Comparison of ENCODE assay signal across 30 cellular contexts in genomic region chr14:78747809-78748208, GRCh38.
"Had no signal": no experiment of that assay in that cellular context is flagged by ENCODE, and none has a peak within 500 bp of the region (broad histone marks: within the 10 kb centered on the region; RNA-seq: fewer than 3 reads in every experiment).

No MANE protein-coding gene starts in this region.

- H3K9me3 ChIP-seq: ascending aorta had no signal

- H3K27me3 Mint-ChIP-seq: activated CD4-positive, alpha-beta T cell treated with anti-CD3 and anti-CD28 coated beads, Interleukin-2, amount 10 ng/mL, durations not matched to agents 24 days and 14 days; activated naive CD8-positive, alpha-beta T cell treated with anti-CD3 and anti-CD28 coated beads for 36 hours; central memory CD8-positive, alpha-beta T cell had no signal

- H3K27ac ChIP-seq: ascending aorta, cardiac muscle cell, PC-9 had no signal

- H3K36me3 ChIP-seq: ascending aorta, cardiac muscle cell had no signal

- H3K4me1 ChIP-seq: ascending aorta had no signal

- H3K4me3 Mint-ChIP-seq: activated CD4-positive, alpha-beta T cell treated with anti-CD3 and anti-CD28 coated beads, Interleukin-2, amount 10 ng/mL, durations not matched to agents 24 days and 14 days; activated CD8-positive, alpha-beta T cell treated with anti-CD3 and anti-CD28 coated beads for 36 hours; activated naive CD8-positive, alpha-beta T cell treated with anti-CD3 and anti-CD28 coated beads for 36 hours; activated T-cell treated with anti-CD3 and anti-CD28 coated beads, Interleukin-2, amount 50 U/mL, for 72 hours; activated T-helper 17 cell treated with anti-CD3 and anti-CD28 coated beads, Interleukin-2, amount 50 U/mL, for 72 hours; central memory CD8-positive, alpha-beta T cell had no signal

- H3K4me2 ChIP-seq: PC-9 had no signal

- H3K4me1 Mint-ChIP-seq: activated CD4-positive, alpha-beta T cell treated with anti-CD3 and anti-CD28 coated beads, Interleukin-2, amount 10 ng/mL, durations not matched to agents 24 days and 14 days; activated naive CD8-positive, alpha-beta T cell treated with anti-CD3 and anti-CD28 coated beads for 36 hours; activated T-helper 17 cell treated with anti-CD3 and anti-CD28 coated beads, Interleukin-2, amount 50 U/mL, for 72 hours; central memory CD8-positive, alpha-beta T cell had no signal

- H3K4me3 ChIP-seq: ascending aorta, cardiac muscle cell, PC-9 had no signal

- H3K27ac Mint-ChIP-seq: activated CD4-positive, alpha-beta T cell treated with anti-CD3 and anti-CD28 coated beads, Interleukin-2, amount 10 ng/mL, durations not matched to agents 24 days and 14 days; activated CD8-positive, alpha-beta T cell treated with anti-CD3 and anti-CD28 coated beads for 36 hours; activated naive CD8-positive, alpha-beta T cell treated with anti-CD3 and anti-CD28 coated beads for 36 hours; activated T-cell treated with anti-CD3 and anti-CD28 coated beads, Interleukin-2, amount 50 U/mL, for 72 hours; activated T-helper 17 cell treated with anti-CD3 and anti-CD28 coated beads, Interleukin-2, amount 50 U/mL, for 72 hours had no signal

- DNase-seq: activated CD4-positive, alpha-beta T cell treated with anti-CD3 and anti-CD28 coated beads, Interleukin-2, amount 10 ng/mL, durations not matched to agents 24 days and 14 days; activated CD4-positive, alpha-beta T cell treated with anti-CD3 and anti-CD28 coated beads, Interleukin-2, amount 50 U/mL, for 4 hours; activated CD8-positive, alpha-beta T cell treated with anti-CD3 and anti-CD28 coated beads for 36 hours; activated effector memory CD4-positive, alpha-beta T cell treated with anti-CD3 and anti-CD28 coated beads, Interleukin-2, amount 50 U/mL, for 16 hours; activated naive CD4-positive, alpha-beta T cell; activated naive CD4-positive, alpha-beta T cell treated with anti-CD3 and anti-CD28 coated beads, Interleukin-2, amount 50 U/mL, for 16 hours; activated naive CD8-positive, alpha-beta T cell treated with anti-CD3 and anti-CD28 coated beads for 36 hours; activated T-cell treated with anti-CD3 and anti-CD28 coated beads, Interleukin-2, amount 50 U/mL, for 1 hour; activated T-cell treated with anti-CD3 and anti-CD28 coated beads, Interleukin-2, amount 50 U/mL, for 72 hours; amniotic stem cell; Kasumi-1; NCI-H1092 treated with DMSO at 0.1 percent for 48 hours; NCI-H1417; NCI-H146; NCI-H187; NCI-H2029 treated with DMSO at 0.1 percent for 48 hours; NCI-H2107; NCI-H2171; NCI-H510A; NCI-H526; NCI-H748 treated with DMSO at 0.1 percent for 48 hours; PC-9; Right ventricle myocardium superior; SW 1271; T-helper 1 cell; T1000 had no signal

- ATAC-seq: activated CD8-positive, alpha-beta T cell treated with anti-CD3 and anti-CD28 coated beads for 36 hours; activated T-cell treated with anti-CD3 and anti-CD28 coated beads, Interleukin-2, amount 50 U/mL, for 72 hours; activated T-helper 17 cell treated with anti-CD3 and anti-CD28 coated beads, Interleukin-2, amount 50 U/mL, for 72 hours had no signal

- H3K36me3 Mint-ChIP-seq: activated naive CD8-positive, alpha-beta T cell treated with anti-CD3 and anti-CD28 coated beads for 36 hours had no signal

- H2AFZ ChIP-seq: PC-9 had no signal

- H3K27me3 ChIP-seq: ascending aorta had no signal

- H3K9me3 Mint-ChIP-seq: activated CD4-positive, alpha-beta T cell treated with anti-CD3 and anti-CD28 coated beads, Interleukin-2, amount 10 ng/mL, durations not matched to agents 24 days and 14 days; activated CD8-positive, alpha-beta T cell treated with anti-CD3 and anti-CD28 coated beads for 36 hours; activated naive CD8-positive, alpha-beta T cell treated with anti-CD3 and anti-CD28 coated beads for 36 hours; activated T-helper 17 cell treated with anti-CD3 and anti-CD28 coated beads, Interleukin-2, amount 50 U/mL, for 72 hours had no signal
